8 cellular contexts compared by ENCODE assay signal in the genomic region with DNA sequence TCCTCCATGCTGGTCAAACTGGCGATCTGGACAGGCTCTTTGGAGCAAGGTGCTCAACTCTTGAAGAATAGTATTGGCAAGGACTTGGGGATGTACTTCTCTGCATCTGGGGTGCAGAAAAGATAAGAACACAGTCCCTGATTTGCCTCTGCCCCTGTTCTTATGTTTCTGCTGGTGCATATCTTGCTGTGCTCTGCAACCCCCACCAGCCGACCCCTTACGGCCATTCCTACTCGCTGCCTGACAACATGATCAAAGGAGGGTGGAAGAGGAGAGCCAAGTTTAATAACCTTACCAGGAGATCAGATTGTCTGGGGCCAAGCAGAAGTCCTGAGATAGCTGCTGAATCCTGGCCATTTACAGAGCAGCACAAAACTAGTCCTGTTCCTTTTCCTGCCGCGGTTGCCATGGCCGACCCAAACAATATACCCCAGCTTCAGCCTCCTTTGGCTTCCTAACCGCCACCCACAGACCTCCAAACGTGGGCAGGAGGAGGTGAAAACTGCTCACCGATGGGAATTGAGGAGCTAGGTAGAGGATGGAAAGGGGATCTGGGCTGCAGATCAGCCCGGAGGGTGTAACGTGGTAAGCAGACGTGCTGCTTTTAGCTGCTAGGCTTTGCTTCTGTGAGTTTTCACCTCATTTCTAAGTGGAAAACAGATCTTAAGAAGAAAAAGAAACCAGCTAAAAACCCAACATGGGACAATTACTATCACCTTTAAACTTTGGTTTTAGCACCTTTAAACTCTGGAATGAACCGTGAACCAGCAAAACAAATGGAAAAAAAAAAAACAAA.
A peak's percentile ranks its signal among the peaks of the same experiment; 100 is the strongest.
DNase-seq lines count a peak whose midpoint lies in the region; ATAC-seq and TF ChIP-seq lines count a peak whose summit lies in the region.

No MANE protein-coding gene starts in this region.

- no peak overlapping the region; the same call in 1 of the 2 replicates for H3K4me3 ChIP-seq in GM06990 (replicated peaks; ENCODE audit: low read depth, low read length)
- H3K4me3 ChIP-seq in fibroblast of villous mesenchyme (ENCODE audit: low read depth, low read length), result peak overlapping the region; percentile 42
- peak overlapping the region; percentile 6 for H3K4me3 ChIP-seq in retinal pigment epithelial cell (ENCODE audit: low read length)
- H3K4me3 ChIP-seq in trophoblast cell (ENCODE audit: low read depth, low read length), result no peak overlapping the region

- H3K4me1 Mint-ChIP-seq in activated B cell treated with CpG ODN at 0.5 μM for 24 hours, result peaks cover 61% of the 10 kb centered on the region

- no peaks in the 10 kb centered on the region for H3K36me3 ChIP-seq in GM06990 (ENCODE audit: control insufficient read depth, insufficient read depth, low read length)
- H3K36me3 ChIP-seq in trophoblast cell (ENCODE audit: control insufficient read depth in 1 of 2, insufficient read depth in 2 of 2, low read length in 2 of 2), result no peaks in the 10 kb centered on the region

- H3K4ac ChIP-seq in trophoblast cell (ENCODE audit: low read depth, low read length), result no peak overlapping the region

- no peak overlapping the region for H3K27ac ChIP-seq in trophoblast cell (ENCODE audit: low read depth, low read length)

- peak overlapping the region; percentile 81 for H3K4me3 Mint-ChIP-seq in activated B cell treated with CpG ODN at 0.5 μM for 24 hours

- peak overlapping the region; percentile 69 for H3K27ac Mint-ChIP-seq in activated B cell treated with CpG ODN at 0.5 μM for 24 hours

- ATAC-seq in activated B cell treated with CpG ODN at 0.5 μM for 24 hours (ENCODE audit: low read depth) (peak; percentile 36), omental fat pad (ENCODE audit: low FRiP score) (no peak), HG03280 (IDR thresholded peaks at IDR 0.05; ENCODE audit: unreplicated experiment) (no peak)

- no peak overlapping the region for H3K9ac ChIP-seq in trophoblast cell (ENCODE audit: low read length)

- TF ChIP-seq CTCF in GM06990 (IDR thresholded peaks at IDR 0.05; ENCODE audit: insufficient read depth, low read length, poor library complexity, severe bottlenecking), result no peak
- TF ChIP-seq CTCF in activated B cell treated with CpG ODN at 0.5 μM for 24 hours (IDR thresholded peaks at IDR 0.05), result no peak
- no peak for TF ChIP-seq CTCF in fibroblast of villous mesenchyme (IDR thresholded peaks at IDR 0.05; ENCODE audit: insufficient read depth, low read depth, low read length)
- no peak for TF ChIP-seq CTCF in retinal pigment epithelial cell (conservative IDR thresholded peaks at IDR 0.05; ENCODE audit: low read depth, low read length)
- TF ChIP-seq CTCF in omental fat pad (IDR thresholded peaks at IDR 0.05), result no peak

- peaks cover 5 to 8% of the 10 kb centered on the region in 2 experiments for H3K4me1 ChIP-seq in trophoblast cell (ENCODE audit: control insufficient read depth in 1 of 2, insufficient read depth in 2 of 2, low read length in 2 of 2)

- no peak overlapping the region for H4K91ac ChIP-seq in trophoblast cell (ENCODE audit: low read depth, low read length)

- intact Hi-C loops in activated B cell treated with CpG ODN at 0.5 μM for 24 hours (cut with micrococcal nuclease), result loop anchor here (1.0 to 2.0 kb wide), 2 partner anchors 12 to 16 kb away; no protein-coding TSS in a partner anchor

- no peaks in the 10 kb centered on the region for H3K79me2 ChIP-seq in trophoblast cell (ENCODE audit: control insufficient read depth, insufficient read depth, low read length, poor library complexity)

- H4K12ac ChIP-seq in trophoblast cell (ENCODE audit: low read depth, low read length), result no peak overlapping the region

- no peak overlapping the region for H4K8ac ChIP-seq in trophoblast cell (ENCODE audit: low read depth, low read length)

- no peaks in the 10 kb centered on the region for H3K9me3 ChIP-seq in trophoblast cell (ENCODE audit: insufficient read depth, low read depth, low read length)

- peaks cover 8% of the 10 kb centered on the region for H3K27me3 Mint-ChIP-seq in activated B cell treated with CpG ODN at 0.5 μM for 24 hours

- no peak overlapping the region for H3K14ac ChIP-seq in trophoblast cell (ENCODE audit: low read length)

- WGBS in trophoblast cell (ENCODE audit: extremely low coverage, insufficient coverage, insufficient read length), result no CpG with 5 or more reads among the region's 14 CpGs

- H2BK12ac ChIP-seq in trophoblast cell (ENCODE audit: low read length), result no peak overlapping the region

- CTCF ChIA-PET in activated B cell treated with CpG ODN at 0.5 μM for 24 hours (lab: Charles Lee), result interaction anchor here (0.8 to 2.8 kb wide), 2 partner anchors 186 to 188 kb away, joined by 3 to 6 read pairs; no protein-coding TSS in a partner anchor

- DNase-seq in GM06990 (ENCODE audit: extremely low read depth, insufficient read length), result peak; percentile 26
- no peak for DNase-seq in activated B cell treated with CpG ODN at 0.5 μM for 24 hours
- DNase-seq in fibroblast of villous mesenchyme (ENCODE audit: low read depth), result no peak
- no peak for DNase-seq in retinal pigment epithelial cell (ENCODE audit: low read depth)
- DNase-seq in omental fat pad (ENCODE audit: low spot score), result no peak
- no peak for DNase-seq in DMS53 (lab: John Stamatoyannopoulos, UW)
- DNase-seq in trophoblast cell, result no peak

- no peak overlapping the region for H2AFZ ChIP-seq in trophoblast cell (ENCODE audit: insufficient read depth, low read length, poor library complexity)

- no peak overlapping the region for H3K4me2 ChIP-seq in trophoblast cell (ENCODE audit: low read length)

- no peak overlapping the region for H2AK5ac ChIP-seq in trophoblast cell (ENCODE audit: low read length)

- no peak overlapping the region for H3K18ac ChIP-seq in trophoblast cell (ENCODE audit: low read length)

- POLR2A ChIA-PET in activated B cell treated with CpG ODN at 0.5 μM for 24 hours (lab: Charles Lee), result interaction anchor here (0.9 to 3.7 kb wide), 3 partner anchors 12 to 61 kb away, joined by 3 to 14 read pairs (median 4); a partner anchor contains a TSS

- H2BK120ac ChIP-seq in trophoblast cell (ENCODE audit: insufficient read depth, low read length, poor library complexity), result no peak overlapping the region

- no peak overlapping the region for H3K23ac ChIP-seq in trophoblast cell (ENCODE audit: low read length)

- H3K27me3 ChIP-seq in GM06990 (replicated peaks; ENCODE audit: control insufficient read depth, insufficient read depth, low read length) (no peaks in the 10 kb centered on the region), trophoblast cell (ENCODE audit: insufficient read depth, low read length) (no peaks in the 10 kb centered on the region)

- H3K79me1 ChIP-seq in trophoblast cell (ENCODE audit: low read length), result no peaks in the 10 kb centered on the region

- H2BK5ac ChIP-seq in trophoblast cell (ENCODE audit: low read depth, low read length, poor library complexity), result no peak overlapping the region

- no peaks in the 10 kb centered on the region for H3K36me3 Mint-ChIP-seq in activated B cell treated with CpG ODN at 0.5 μM for 24 hours (ENCODE audit: low read depth)

- no peaks in the 10 kb centered on the region for H3K9me3 Mint-ChIP-seq in activated B cell treated with CpG ODN at 0.5 μM for 24 hours

Comparison
In these comparisons a context has a peak if more than half of its experiments do, and no peak if none do; other contexts are left out.
1. H3K4me3 ChIP-seq: peak in fibroblast of villous mesenchyme (single experiment) and retinal pigment epithelial cell (single experiment); none in GM06990 (single experiment) and trophoblast cell (single experiment).